ENCODE assay signal across 11 cellular contexts in the genomic region with DNA sequence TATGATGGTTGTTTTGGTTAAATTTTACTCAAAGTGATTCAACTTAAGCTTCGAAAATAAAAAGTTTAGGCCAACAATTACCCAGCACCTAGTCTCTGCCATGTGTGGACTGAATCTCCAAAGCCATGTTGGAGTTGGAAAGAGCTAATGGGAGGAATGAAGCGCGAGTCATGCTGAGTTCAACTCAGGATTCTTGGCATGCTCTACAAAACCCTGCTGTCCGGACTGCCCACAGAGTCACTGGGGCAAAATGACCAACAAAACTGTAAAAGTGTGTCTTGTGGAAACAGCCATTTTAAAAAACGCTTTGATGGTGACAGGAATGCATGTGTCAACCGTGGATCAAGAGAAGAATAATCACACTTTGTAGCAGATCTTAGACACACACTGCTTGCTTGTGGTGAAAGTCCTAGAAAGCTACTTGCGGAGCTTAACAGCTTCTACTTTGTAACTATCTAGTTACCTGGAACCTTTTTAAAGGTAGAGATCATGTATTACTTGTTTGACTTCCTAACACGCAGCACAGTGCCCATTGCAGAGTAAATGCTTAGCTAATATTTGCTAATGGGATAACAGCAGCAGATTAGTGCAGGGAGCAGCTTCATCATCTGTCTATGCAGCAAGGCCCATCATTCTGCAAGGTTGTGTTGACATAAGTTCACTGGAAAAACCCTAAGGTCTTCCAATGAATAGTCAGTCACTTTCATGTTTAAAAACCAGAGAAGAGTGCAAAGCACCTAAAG. TPM values are rescaled to one million over a fixed set of nuclear protein-coding genes. Genes with fewer than 3 reads are reported as not detected.
DNase-seq lines count a peak whose midpoint lies in the region; ATAC-seq, FAIRE-seq and TF ChIP-seq lines count a peak whose summit lies in the region.
"Had no signal": no experiment of that assay in that cellular context is flagged by ENCODE, and none has a peak within 500 bp of the region (broad histone marks: within the 10 kb centered on the region; RNA-seq: fewer than 3 reads in every experiment).

No MANE protein-coding gene starts in this region.

- ATAC-seq in effector memory CD8-positive, alpha-beta T cell (replicated peaks): no peak
- ATAC-seq: left cardiac atrium had no signal

- DNase-seq in DMS53 treated with DMSO at 0.1 percent for 48 hours (lab: John Stamatoyannopoulos, UW; ENCODE audit: unreplicated experiment) (peak; percentile 56), HS-5 (ENCODE audit: low read depth) (peak; percentile 42), kidney tubule cell (ENCODE audit: low spot score) (peak; percentile 64), kidney (no peak), NCI-H2171 treated with DMSO at 0.1 percent for 48 hours (lab: John Stamatoyannopoulos, UW) (no peak)
- DNase-seq in activated naive CD8-positive, alpha-beta T cell treated with anti-CD3 and anti-CD28 coated beads for 36 hours: no peak
- no peak for DNase-seq in effector memory CD8-positive, alpha-beta T cell
- DNase-seq: left cardiac atrium had no signal

- peaks cover 2% of the 10 kb centered on the region for H3K36me3 Mint-ChIP-seq in activated naive CD8-positive, alpha-beta T cell treated with anti-CD3 and anti-CD28 coated beads for 36 hours
- H3K36me3 Mint-ChIP-seq in effector memory CD8-positive, alpha-beta T cell (ENCODE audit: insufficient read depth): no peaks in the 10 kb centered on the region

- FAIRE-seq in kidney (lab: Jason Lieb, UNC): no peak

- H3K27ac ChIP-seq in kidney (ENCODE audit: low read depth in 2 of 2, low read length in 2 of 2): no peak overlapping the region
- H3K27ac ChIP-seq: epithelial cell of prostate had no signal

- H3K4me1 Mint-ChIP-seq in activated naive CD8-positive, alpha-beta T cell treated with anti-CD3 and anti-CD28 coated beads for 36 hours: peaks cover 45% of the 10 kb centered on the region
- peaks cover 10 to 22% of the 10 kb centered on the region in 2 donors for H3K4me1 Mint-ChIP-seq in effector memory CD8-positive, alpha-beta T cell (ENCODE audit: low read depth in 2 of 2)

- no peak overlapping the region for H3K9ac ChIP-seq in kidney (ENCODE audit: low read length in 2 of 2)

- H3K4me1 ChIP-seq in kidney (ENCODE audit: control insufficient read depth in 1 of 2, insufficient read depth in 1 of 2, low read depth in 1 of 2, low read length in 2 of 2): no peaks in the 10 kb centered on the region

- H3K4me3 Mint-ChIP-seq in activated naive CD8-positive, alpha-beta T cell treated with anti-CD3 and anti-CD28 coated beads for 36 hours: no peak overlapping the region
- H3K4me3 Mint-ChIP-seq in effector memory CD8-positive, alpha-beta T cell: no peak overlapping the region

- no peaks in the 10 kb centered on the region for H3K36me3 ChIP-seq in kidney (ENCODE audit: control insufficient read depth in 1 of 2, insufficient read depth in 2 of 2, low read length in 2 of 2)

- TF ChIP-seq CTCF in kidney (IDR thresholded peaks at IDR 0.05; ENCODE audit: borderline replicate concordance, extremely low read depth, insufficient read depth): no peak

- peak overlapping the region; percentile 54 for H3K27ac Mint-ChIP-seq in activated naive CD8-positive, alpha-beta T cell treated with anti-CD3 and anti-CD28 coated beads for 36 hours
- peak overlapping the region in 1 of 2 donors; percentile 30 for H3K27ac Mint-ChIP-seq in effector memory CD8-positive, alpha-beta T cell

- no peaks in the 10 kb centered on the region for H3K27me3 Mint-ChIP-seq in activated naive CD8-positive, alpha-beta T cell treated with anti-CD3 and anti-CD28 coated beads for 36 hours
- H3K27me3 Mint-ChIP-seq in effector memory CD8-positive, alpha-beta T cell: no peaks in the 10 kb centered on the region
- H3K27me3 Mint-ChIP-seq: stimulated activated naive CD8-positive, alpha-beta T cell treated with anti-CD3 and anti-CD28 coated beads, Interleukin-15, Interleukin-2, amounts not matched to agents 100 ng/mL and 50 ng/mL, for 24 hours had no signal

- peaks cover 2% of the 10 kb centered on the region for H3K9me3 Mint-ChIP-seq in activated naive CD8-positive, alpha-beta T cell treated with anti-CD3 and anti-CD28 coated beads for 36 hours
- H3K9me3 Mint-ChIP-seq in effector memory CD8-positive, alpha-beta T cell: no peaks in the 10 kb centered on the region
- H3K9me3 Mint-ChIP-seq: stimulated activated naive CD8-positive, alpha-beta T cell treated with anti-CD3 and anti-CD28 coated beads, Interleukin-15, Interleukin-2, amounts not matched to agents 100 ng/mL and 50 ng/mL, for 24 hours had no signal

- no peak overlapping the region for H3K4me3 ChIP-seq in kidney (ENCODE audit: low read length in 2 of 2)

- H3K9me3 ChIP-seq in kidney (ENCODE audit: control insufficient read depth in 1 of 2, low read length in 2 of 2): no peaks in the 10 kb centered on the region

- intact Hi-C loops in kidney (cut with DNase I): loop anchor here (10.0 kb wide), 1 partner anchor 352 kb away; no protein-coding TSS in a partner anchor

RNA-seq across cellular contexts. Expression of gene GBP6, which starts 7.0 kb away (rescaled TPM):
- under 1 TPM; 0.23 to 0.38 TPM for total RNA-seq in activated naive CD8-positive, alpha-beta T cell treated with anti-CD3 and anti-CD28 coated beads for 36 hours
- not detected for total RNA-seq in kidney
- not detected for polyA plus RNA-seq in kidney (ENCODE audit: insufficient read depth, low read depth, low replicate concordance)
- polyA plus RNA-seq: neural cell had no signal

Comparison
In these comparisons a context has a peak if more than half of its experiments do, and no peak if none do; other contexts are left out.
1. DNase-seq: peak in DMS53 treated with DMSO at 0.1 percent for 48 hours (single experiment), HS-5 (single experiment) and kidney tubule cell (single experiment); none in activated naive CD8-positive, alpha-beta T cell treated with anti-CD3 and anti-CD28 coated beads for 36 hours (single experiment), kidney (single experiment), effector memory CD8-positive, alpha-beta T cell (0 of 3) and NCI-H2171 treated with DMSO at 0.1 percent for 48 hours (single experiment).